ENCODE assay signal across 13 cellular contexts in the genomic region with DNA sequence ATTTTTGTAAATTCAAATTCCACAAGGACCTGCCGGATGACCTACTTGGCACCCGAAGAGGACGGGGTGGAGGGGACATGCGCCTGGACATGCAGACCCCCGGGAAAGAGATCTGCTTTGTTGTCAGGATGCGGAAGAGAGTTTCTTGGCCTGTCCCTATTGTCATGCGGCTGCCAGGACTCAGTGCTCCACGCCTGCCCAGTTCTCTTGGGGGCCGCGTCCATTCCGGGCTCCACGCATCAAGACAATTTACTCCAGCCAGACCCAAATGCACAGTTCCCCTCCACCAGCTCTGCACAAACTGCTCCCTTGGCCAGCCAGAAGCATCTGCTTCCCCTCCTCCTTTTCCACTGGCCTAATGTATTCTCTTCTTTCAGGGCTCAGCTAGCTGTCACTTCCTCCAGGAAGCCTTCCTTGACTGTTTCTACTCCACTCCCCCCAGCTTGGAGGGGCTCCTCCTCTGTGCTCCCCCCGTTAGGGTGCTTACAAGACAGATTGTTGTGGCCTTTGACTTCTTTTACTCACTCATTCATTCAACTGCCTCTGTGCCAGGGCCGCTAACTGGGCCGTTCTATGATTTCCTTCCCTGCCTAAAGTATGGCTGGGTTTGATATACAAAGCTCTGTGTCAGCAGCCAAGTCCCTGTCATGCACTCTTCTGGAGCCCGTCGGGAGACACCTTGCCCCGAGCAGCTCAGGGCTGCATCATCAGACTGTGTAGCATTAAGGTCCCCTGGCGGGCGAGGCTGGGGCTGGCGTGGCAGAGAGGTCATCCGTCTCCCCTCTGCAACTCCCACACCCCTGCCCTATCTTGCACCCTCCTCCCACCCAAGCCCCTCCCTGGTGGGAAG. TPM values are rescaled to one million over a fixed set of nuclear protein-coding genes. Genes with fewer than 3 reads are reported as not detected.
DNase-seq lines count a peak whose midpoint lies in the region; ATAC-seq, FAIRE-seq and TF ChIP-seq lines count a peak whose summit lies in the region.
"Had no signal": no experiment of that assay in that cellular context is flagged by ENCODE, and none has a peak within 500 bp of the region (broad histone marks: within the 10 kb centered on the region; RNA-seq: fewer than 3 reads in every experiment).

No MANE protein-coding gene starts in this region.

- no peak overlapping the region for H2BK20ac ChIP-seq in H1 (ENCODE audit: low read length)

- no peak overlapping the region for H2BK120ac ChIP-seq in H1 (replicated peaks; ENCODE audit: low read depth, low read length)

- H2BK12ac ChIP-seq in H1 (ENCODE audit: low read depth, low read length): no peak overlapping the region

- H4K5ac ChIP-seq in H1 (ENCODE audit: insufficient read length, low read depth, low read length): no peak overlapping the region

- H3K4me2 ChIP-seq in BLaER1 treated with 17β-estradiol and CSF1 and Interleukin-3, amounts not matched to agents 10 nM and 100 nM: peak overlapping the region; percentile 67 to 100 (median 89)
- peak overlapping the region; percentile 5 to 45; a peak in 3 of 4 replicates for H3K4me2 ChIP-seq in H1 (ENCODE audit: insufficient read depth in 1 of 2, low read depth in 2 of 2, low read length in 2 of 2)

- no peaks in the 10 kb centered on the region for H3K23me2 ChIP-seq in H1 (ENCODE audit: low read depth, low read length)

- ATAC-seq in GM18868 (IDR thresholded peaks at IDR 0.05; ENCODE audit: unreplicated experiment): no peak
- ATAC-seq: activated naive CD8-positive, alpha-beta T cell treated with anti-CD3 and anti-CD28 coated beads, Interleukin-2, amount 50 U/mL, for 24 hours had no signal

- H2AK5ac ChIP-seq in H1 (ENCODE audit: low read depth, low read length): no peak overlapping the region

- H2AFZ ChIP-seq in H1 (ENCODE audit: low read length): no peak overlapping the region

- no peak overlapping the region; the same call in 1 of the 2 replicates for H2BK15ac ChIP-seq in H1 (ENCODE audit: low read length)

- H3K27ac ChIP-seq in BLaER1 treated with 17β-estradiol and CSF1 and Interleukin-3, amounts not matched to agents 10 nM and 100 nM: no peak overlapping the region; a peak in 1 of 22 replicates
- H3K27ac ChIP-seq in H1 (ENCODE audit: low read depth, low read length): no peak overlapping the region
- H3K27ac ChIP-seq: Peyer's patch had no signal

- DNase-seq in M059J (ENCODE audit: low read depth) (peak; percentile 88), H1 (ENCODE audit: low read depth in 1 of 2, low spot score in 2 of 2) (no peak), kidney tubule cell (ENCODE audit: low spot score) (peak; percentile 46), HCEC 1CT (no peak), NOMO-1 treated with DMSO at 0.1 percent for 48 hours (lab: John Stamatoyannopoulos, UW; ENCODE audit: unreplicated experiment) (no peak)
- DNase-seq in stimulated activated CD4-positive, alpha-beta T cell treated with anti-CD3 and anti-CD28 coated beads, Interleukin-2, amount 100 ng/mL, for 24 hours: no peak
- DNase-seq: activated CD4-positive, alpha-beta memory T cell treated with anti-CD3 and anti-CD28 coated beads, Interleukin-2, amount 10 ng/mL, durations not matched to agents 7 days and 5 days; activated naive CD8-positive, alpha-beta T cell treated with anti-CD3 and anti-CD28 coated beads, Interleukin-2, amount 50 U/mL, for 24 hours; NCI-H1092 treated with DMSO at 0.1 percent for 48 hours had no signal

- peak overlapping the region in 2 of 11 experiments; percentile 1 to 2; a peak in 5 of 22 replicates for H3K9ac ChIP-seq in BLaER1 treated with 17β-estradiol and CSF1 and Interleukin-3, amounts not matched to agents 10 nM and 100 nM
- H3K9ac ChIP-seq in H1 (replicated peaks in 1 of 4; ENCODE audit: extremely low read depth in 1 of 4, low read depth in 3 of 4, low read length in 3 of 4): no peak overlapping the region; a peak in 1 of 7 replicates

- no peak for FAIRE-seq in H1 (lab: Jason Lieb, UNC)

- H3K4me1 ChIP-seq in BLaER1 treated with 17β-estradiol and CSF1 and Interleukin-3, amounts not matched to agents 10 nM and 100 nM: peaks cover 81 to 100% (median 99%) of the 10 kb centered on the region in 10 experiments
- H3K4me1 ChIP-seq in H1 (replicated peaks in 1 of 4; ENCODE audit: control insufficient read depth in 3 of 4, insufficient read depth in 4 of 4, low read length in 3 of 4): peaks cover 8 to 39% (median 27%) of the 10 kb centered on the region in 4 experiments

- CTCF ChIA-PET in H1 (lab: Charles Lee; ENCODE audit: partially characterized antibody): interaction anchor here (0.5 to 7.8 kb wide), 22 partner anchors 9 to 779 kb away, joined by 3 to 38 read pairs (median 4); no protein-coding TSS in a partner anchor

- no peaks in the 10 kb centered on the region for H3K79me1 ChIP-seq in H1 (ENCODE audit: low read depth, low read length)

- POLR2A ChIA-PET in H1 (lab: Charles Lee; ENCODE audit: partially characterized antibody): interaction anchor here (0.7 kb wide), 1 partner anchor 289 kb away, joined by 3 read pairs; no protein-coding TSS in a partner anchor

- H3K4ac ChIP-seq in H1 (replicated peaks; ENCODE audit: insufficient read length, low read depth, low read length): no peak overlapping the region

- no peak overlapping the region; the same call in 1 of the 2 replicates for H3K18ac ChIP-seq in H1 (ENCODE audit: extremely low read depth, low read length)

- H3K4me3 ChIP-seq in BLaER1 treated with 17β-estradiol and CSF1 and Interleukin-3, amounts not matched to agents 10 nM and 100 nM: no peak overlapping the region; a peak in 2 of 20 replicates
- no peak overlapping the region; a peak in 1 of 8 replicates for H3K4me3 ChIP-seq in H1 (ENCODE audit: extremely low read depth in 1 of 4, insufficient read depth in 2 of 4, low read depth in 3 of 4, low read length in 4 of 4)
- H3K4me3 ChIP-seq: Peyer's patch had no signal

- H3K79me2 ChIP-seq in H1 (ENCODE audit: control insufficient read depth in 1 of 2, insufficient read depth in 2 of 2, low read length in 2 of 2): no peaks in the 10 kb centered on the region

- H3K36me3 ChIP-seq in BLaER1 treated with 17β-estradiol and CSF1 and Interleukin-3, amounts not matched to agents 10 nM and 100 nM: no peaks in the 10 kb centered on the region
- H3K36me3 ChIP-seq in H1 (ENCODE audit: control insufficient read depth in 2 of 4, insufficient read depth in 4 of 4, low read length in 3 of 4): no peaks in the 10 kb centered on the region
- H3K36me3 ChIP-seq: Peyer's patch had no signal

- H4K20me1 ChIP-seq in BLaER1 treated with 17β-estradiol and CSF1 and Interleukin-3, amounts not matched to agents 10 nM and 100 nM: peaks cover 0 to 66% (median 19%) of the 10 kb centered on the region in 11 experiments; a peak in 14 of 22 replicates
- H4K20me1 ChIP-seq in H1 (replicated peaks in 1 of 2; ENCODE audit: control insufficient read depth in 1 of 2, insufficient read depth in 2 of 2, low read length in 2 of 2): no peaks in the 10 kb centered on the region

- H3K27me3 ChIP-seq in BLaER1 treated with 17β-estradiol and CSF1 and Interleukin-3, amounts not matched to agents 10 nM and 100 nM: peaks cover 29 to 64% (median 43%) of the 10 kb centered on the region in 11 experiments
- H3K27me3 ChIP-seq in H1 (replicated peaks in 1 of 4; ENCODE audit: control insufficient read depth in 3 of 4, extremely low read depth in 1 of 4, insufficient read depth in 3 of 4, low read length in 3 of 4): peaks cover 2 to 5% (median 4%) of the 10 kb centered on the region in 4 experiments; a peak in 5 of 7 replicates

- H3K56ac ChIP-seq in H1 (replicated peaks; ENCODE audit: insufficient read length, low read depth, low read length): no peak overlapping the region

- TF ChIP-seq EP300 in H1 (IDR thresholded peaks at IDR 0.05; ENCODE audit: borderline replicate concordance in 1 of 2, low read depth in 2 of 2, low read length in 2 of 2): no peak

- WGBS in H1 (ENCODE audit: extremely low coverage in 1 of 2, insufficient coverage in 1 of 2, insufficient read length in 1 of 2, insufficient replicate concordance in 2 of 2, low coverage in 1 of 2, low lambda C conversion rate in 2 of 2, missing lambda C conversion rate in 1 of 2), 2 experiments: 59% methylated on average over 22 of the region's 22 CpGs; no CpG with 5 or more reads in 1 of the 2 experiments

- no peak for TF ChIP-seq POLR2A in H1 (IDR thresholded peaks at IDR 0.05; ENCODE audit: control extremely low read depth in 1 of 2, low read depth in 2 of 2, low read length in 2 of 2)

- H2BK5ac ChIP-seq in H1 (ENCODE audit: low read depth, low read length): peak overlapping the region; percentile 32; the same call in 1 of the 2 replicates

- peak in 2 of 3 experiments; percentile 11 to 13; a peak in 2 of 4 replicates for TF ChIP-seq CTCF in H1 (IDR thresholded peaks at IDR 0.05; ENCODE audit: control extremely low read depth in 1 of 3, insufficient read depth in 1 of 3, low read depth in 1 of 3, low read length in 3 of 3)

- H4K91ac ChIP-seq in H1 (replicated peaks; ENCODE audit: insufficient read length, low read length): no peak overlapping the region

- H3K23ac ChIP-seq in H1 (ENCODE audit: insufficient read length): no peak overlapping the region

- no peak overlapping the region for H3K14ac ChIP-seq in H1 (ENCODE audit: insufficient read length)

- peak in 1 of 2 experiments; percentile 19; a peak in 2 of 4 replicates for TF ChIP-seq RAD21 in H1 (IDR thresholded peaks at IDR 0.05 in 1 of 2, conservative IDR thresholded peaks at IDR 0.05 in 1 of 2; ENCODE audit: low read depth in 2 of 2, low read length in 2 of 2)

- H4K8ac ChIP-seq in H1 (ENCODE audit: extremely low read depth, insufficient read depth, low read length): no peak overlapping the region

- no peaks in the 10 kb centered on the region for H3K9me3 ChIP-seq in BLaER1 treated with 17β-estradiol and CSF1 and Interleukin-3, amounts not matched to agents 10 nM and 100 nM (replicated peaks in 1 of 11)
- H3K9me3 ChIP-seq in H1 (ENCODE audit: insufficient read depth in 2 of 2, low read depth in 1 of 2, low read length in 1 of 2): no peaks in the 10 kb centered on the region
- H3K9me3 ChIP-seq: Peyer's patch had no signal

RNA-seq across cellular contexts. Expression of a gene that starts 6.6 kb away (rescaled TPM):
- 12.7 and 36.2 TPM in 2 replicates for total RNA-seq in M059J (2014; rRNA removed; shearing (Covaris generic))
- 5.3 and 6.1 TPM in 2 replicates for total RNA-seq in H1 (2021; fragmentation: NEBNext Ultra II Directional; extraction: Animal tissue kit (Norgen Biotek cat#: 25700))
- 8.8 and 13.2 TPM in 2 replicates for polyA plus RNA-seq in H1 (2011; rRNA removed)
- 5.6 TPM for polyA plus RNA-seq in H1 (2011; cell fraction: cytosol; rRNA removed)
- 11.0 TPM for polyA plus RNA-seq in H1 (2011; cell fraction: nucleus; rRNA removed)
- 3.9 to 10.9 TPM (median 7.8 TPM) in 4 replicates for polyA plus RNA-seq in H1 (2012, experiment 1 of 2)
- polyA plus RNA-seq in H1 (2012, experiment 2 of 2): 5.2 TPM
- 11.6 TPM for polyA plus RNA-seq in H1 (2013, experiment 1 of 2)
- polyA plus RNA-seq in H1 (2013, experiment 2 of 2): 10.8 TPM
- polyA minus RNA-seq in H1 (2011; rRNA and poly(A)+ RNA removed): 0.66 and 1.2 TPM in 2 replicates
- polyA minus RNA-seq in H1 (2011; cell fraction: cytosol; rRNA and poly(A)+ RNA removed): 2.1 TPM
- polyA minus RNA-seq in H1 (2011; cell fraction: nucleus; rRNA and poly(A)+ RNA removed): 1.2 TPM
- total RNA-seq: activated CD4-positive, alpha-beta memory T cell treated with anti-CD3 and anti-CD28 coated beads, Interleukin-2, amount 10 ng/mL, durations not matched to agents 7 days and 5 days had no signal

RNA-seq across cellular contexts. Expression of a gene that starts 35.8 kb away (rescaled TPM):
- total RNA-seq in M059J (2014; rRNA removed; shearing (Covaris generic)): not detected in 2 replicates
- not detected in 2 replicates for total RNA-seq in H1 (2021; fragmentation: NEBNext Ultra II Directional; extraction: Animal tissue kit (Norgen Biotek cat#: 25700))
- polyA plus RNA-seq in H1 (2011; rRNA removed): not detected in 2 replicates
- not detected for polyA plus RNA-seq in H1 (2011; cell fraction: cytosol; rRNA removed)
- not detected for polyA plus RNA-seq in H1 (2011; cell fraction: nucleus; rRNA removed)
- polyA plus RNA-seq in H1 (2012, experiment 1 of 2): 0.11 to 0.28 TPM in 2 of 4 replicates, not detected in the others
- 0.73 TPM for polyA plus RNA-seq in H1 (2012, experiment 2 of 2)
- not detected for polyA plus RNA-seq in H1 (2013, experiment 1 of 2)
- not detected for polyA plus RNA-seq in H1 (2013, experiment 2 of 2)
- polyA minus RNA-seq in H1 (2011; rRNA and poly(A)+ RNA removed): not detected in 2 replicates
- not detected for polyA minus RNA-seq in H1 (2011; cell fraction: cytosol; rRNA and poly(A)+ RNA removed)
- polyA minus RNA-seq in H1 (2011; cell fraction: nucleus; rRNA and poly(A)+ RNA removed): not detected
- total RNA-seq: activated CD4-positive, alpha-beta memory T cell treated with anti-CD3 and anti-CD28 coated beads, Interleukin-2, amount 10 ng/mL, durations not matched to agents 7 days and 5 days; H4; Peyer's patch had no signal

Comparison
In these comparisons a context has a peak if more than half of its experiments do, and no peak if none do; other contexts are left out.
1. DNase-seq: peak in M059J (single experiment) and kidney tubule cell (single experiment); none in H1 (0 of 2), HCEC 1CT (single experiment), stimulated activated CD4-positive, alpha-beta T cell treated with anti-CD3 and anti-CD28 coated beads, Interleukin-2, amount 100 ng/mL, for 24 hours (0 of 2) and NOMO-1 treated with DMSO at 0.1 percent for 48 hours (single experiment).